In genomic region chr6:160379464-160379863, GRCh38 we compare ENCODE assay signal across 1 cellular context.
TF ChIP-seq lines count a peak whose summit lies in the region.

No MANE protein-coding gene starts in this region.

TF ChIP-seq in K562, 482 proteins besides CTCF, POLR2A, EP300 and RAD21 (continued from another document):
- TF ChIP-seq ATF3 (IDR thresholded peaks at IDR 0.05) (peak; percentile 64; the same call in 1 of the 2 replicates), ATF3 (CRISPR knock-in tag; conservative IDR thresholded peaks at IDR 0.05) (no peak), CTBP1 (IDR thresholded peaks at IDR 0.05; ENCODE audit: borderline replicate concordance) (no peak), HINFP (tag; conservative IDR thresholded peaks at IDR 0.05; ENCODE audit: low read depth) (no peak), ZNF140 (CRISPR knock-in tag; IDR thresholded peaks at IDR 0.05) (no peak), KLF6 (CRISPR knock-in tag; IDR thresholded peaks at IDR 0.05; ENCODE audit: borderline replicate concordance) (no peak), ZNF316 (IDR thresholded peaks at IDR 0.05) (0 out of 2 replicates have a peak, but pooled peaks have one; percentile 5), MTA2 (IDR thresholded peaks at IDR 0.05; ENCODE audit: low read depth) (no peak), SMAD2 (IDR thresholded peaks at IDR 0.05; ENCODE audit: low read depth, low read length) (no peak)
